ENCODE assay signal across 10 cellular contexts in the genomic region with DNA sequence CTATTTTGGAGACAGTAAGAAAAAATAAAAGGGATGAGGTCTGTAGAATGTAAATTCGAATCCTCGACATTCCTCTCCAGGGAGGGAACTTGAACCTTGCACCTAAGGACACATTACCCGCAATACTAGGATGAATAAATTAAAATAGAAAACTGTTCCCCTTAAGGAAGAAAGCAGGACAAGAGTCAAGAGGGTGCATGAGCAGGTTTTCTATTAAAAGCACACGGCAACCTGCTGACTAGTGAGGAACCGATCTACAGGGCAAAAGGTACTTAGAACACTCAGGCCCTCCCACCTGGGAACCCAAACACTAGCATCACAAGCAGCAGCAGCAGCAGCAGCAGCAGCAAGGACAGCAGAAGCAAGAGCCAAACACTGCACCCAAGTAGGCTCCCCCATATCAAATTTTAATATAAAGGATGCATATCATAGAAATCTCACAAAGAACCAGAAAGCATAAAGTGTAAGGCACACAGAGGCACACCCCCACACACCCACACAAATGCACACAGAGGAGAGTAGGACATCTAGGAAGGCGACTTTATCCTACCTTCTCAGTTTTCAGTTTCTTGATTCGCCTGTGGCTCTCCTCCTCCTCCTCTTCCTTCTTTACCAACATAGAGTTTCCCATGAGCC. TPM values are rescaled to one million over a fixed set of nuclear protein-coding genes. Genes with fewer than 3 reads are reported as not detected.
DNase-seq lines count a peak whose midpoint lies in the region; TF ChIP-seq lines count a peak whose summit lies in the region.
"Had no signal": no experiment of that assay in that cellular context is flagged by ENCODE, and none has a peak within 500 bp of the region (broad histone marks: within the 10 kb centered on the region; RNA-seq: fewer than 3 reads in every experiment).

No MANE protein-coding gene starts in this region.

- 41% methylated on average over 7 of the region's 7 CpGs for WGBS in thymus

- no peaks in the 10 kb centered on the region for H3K9me3 ChIP-seq in thymus (ENCODE audit: control insufficient read depth)

- H3K27ac Mint-ChIP-seq in chondrocyte (ENCODE audit: unreplicated experiment), result no peak overlapping the region
- no peak overlapping the region for H3K27ac Mint-ChIP-seq in glutamatergic neuron (ENCODE audit: unreplicated experiment)
- H3K27ac Mint-ChIP-seq in activated T-cell treated with anti-CD3 and anti-CD28 coated beads, Interleukin-2, amount 50 U/mL, for 24 hours, result no peak overlapping the region
- H3K27ac Mint-ChIP-seq: IgD-negative memory B cell had no signal

- H3K4me1 Mint-ChIP-seq in chondrocyte (ENCODE audit: low read depth) (peaks cover 11% of the 10 kb centered on the region), glutamatergic neuron (ENCODE audit: low read depth, unreplicated experiment) (peaks cover 21% of the 10 kb centered on the region)
- peaks cover 21% of the 10 kb centered on the region for H3K4me1 Mint-ChIP-seq in activated T-cell treated with anti-CD3 and anti-CD28 coated beads, Interleukin-2, amount 50 U/mL, for 24 hours (ENCODE audit: low read depth)

- peaks cover 3% of the 10 kb centered on the region for H3K4me1 ChIP-seq in thymus (ENCODE audit: control insufficient read depth, insufficient read depth, low read length)

- no peaks in the 10 kb centered on the region for H3K36me3 Mint-ChIP-seq in chondrocyte (ENCODE audit: low read depth)
- H3K36me3 Mint-ChIP-seq in glutamatergic neuron (ENCODE audit: unreplicated experiment), result no peaks in the 10 kb centered on the region
- no peaks in the 10 kb centered on the region for H3K36me3 Mint-ChIP-seq in activated T-cell treated with anti-CD3 and anti-CD28 coated beads, Interleukin-2, amount 50 U/mL, for 24 hours (ENCODE audit: low read depth)
- H3K36me3 Mint-ChIP-seq: IgD-negative memory B cell had no signal

- H3K27me3 ChIP-seq in thymus (ENCODE audit: control insufficient read depth, insufficient read depth), result no peaks in the 10 kb centered on the region

- TF ChIP-seq CTCF in WI38 (IDR thresholded peaks at IDR 0.05; ENCODE audit: low read depth, low read length) (no peak), chondrocyte (IDR thresholded peaks at IDR 0.05) (no peak), glutamatergic neuron (IDR thresholded peaks at IDR 0.05; ENCODE audit: partially characterized antibody, unreplicated experiment) (no peak)

- H3K4me3 ChIP-seq in WI38 (ENCODE audit: low read depth, low read length) (peak overlapping the region; percentile 79), thymus (ENCODE audit: low read length) (peak overlapping the region; percentile 26)

- H3K4me3 Mint-ChIP-seq in chondrocyte (ENCODE audit: unreplicated experiment) (no peak overlapping the region), glutamatergic neuron (ENCODE audit: unreplicated experiment) (no peak overlapping the region)
- no peak overlapping the region for H3K4me3 Mint-ChIP-seq in activated T-cell treated with anti-CD3 and anti-CD28 coated beads, Interleukin-2, amount 50 U/mL, for 24 hours
- H3K4me3 Mint-ChIP-seq: IgD-negative memory B cell had no signal

- no peaks in the 10 kb centered on the region for H3K27me3 Mint-ChIP-seq in chondrocyte (ENCODE audit: low read depth)
- H3K27me3 Mint-ChIP-seq in glutamatergic neuron (ENCODE audit: unreplicated experiment), result peaks cover 22% of the 10 kb centered on the region
- H3K27me3 Mint-ChIP-seq in activated T-cell treated with anti-CD3 and anti-CD28 coated beads, Interleukin-2, amount 50 U/mL, for 24 hours, result peaks cover 4% of the 10 kb centered on the region

- no peak overlapping the region for H3K27ac ChIP-seq in thymus (ENCODE audit: low read depth)

- H3K36me3 ChIP-seq in thymus (ENCODE audit: control insufficient read depth, insufficient read depth), result no peaks in the 10 kb centered on the region

- H3K9me3 Mint-ChIP-seq in chondrocyte (ENCODE audit: low read depth) (no peaks in the 10 kb centered on the region), glutamatergic neuron (ENCODE audit: unreplicated experiment) (peaks cover 38% of the 10 kb centered on the region)
- peaks cover 3% of the 10 kb centered on the region for H3K9me3 Mint-ChIP-seq in activated T-cell treated with anti-CD3 and anti-CD28 coated beads, Interleukin-2, amount 50 U/mL, for 24 hours

- DNase-seq in DMS79 treated with DMSO at 0.1 percent for 48 hours (lab: John Stamatoyannopoulos, UW) (peak; percentile 11), DMS79 (lab: John Stamatoyannopoulos, UW) (no peak), kidney glomerular epithelial cell (lab: John Stamatoyannopoulos, UW) (peak; percentile 67), chondrocyte (ENCODE audit: low spot score) (no peak), glutamatergic neuron (no peak)
- DNase-seq in activated T-cell treated with anti-CD3 and anti-CD28 coated beads, Interleukin-2, amount 50 U/mL, for 24 hours, result no peak
- DNase-seq: stimulated activated naive CD4-positive, alpha-beta T cell treated with Interleukin-2 at 50 U/mL for 16 hours had no signal

RNA-seq across cellular contexts. Expression of gene ZNF608, which starts 2.8 kb away (rescaled TPM):
- polyA plus RNA-seq in thymus, result 14.0 TPM
- 20.7 to 36.3 TPM (median 23.8 TPM) in 3 replicates for total RNA-seq in chondrocyte
- 161 TPM for total RNA-seq in glutamatergic neuron (ENCODE audit: unreplicated experiment)

Comparison
In these comparisons a context has a peak if more than half of its experiments do, and no peak if none do; other contexts are left out.
1. DNase-seq: peak in DMS79 treated with DMSO at 0.1 percent for 48 hours (single experiment) and kidney glomerular epithelial cell (single experiment); none in DMS79 (single experiment), chondrocyte (single experiment), glutamatergic neuron (single experiment) and activated T-cell treated with anti-CD3 and anti-CD28 coated beads, Interleukin-2, amount 50 U/mL, for 24 hours (single experiment).